ENCODE assay signal across 8 cellular contexts in genomic region chr10:96585726-96586418, GRCh38. TPM values are rescaled to one million over a fixed set of nuclear protein-coding genes. Genes with fewer than 3 reads are reported as not detected.
DNase-seq lines count a peak whose midpoint lies in the region; FAIRE-seq and TF ChIP-seq lines count a peak whose summit lies in the region.

No MANE protein-coding gene starts in this region.

- peak; percentile 6 for DNase-seq in activated T-cell treated with anti-CD3 and anti-CD28 coated beads for 4 hours
- no peak for DNase-seq in activated T-cell treated with anti-CD3 and anti-CD28 coated beads, Interleukin-2, amount 50 U/mL, for 1 hour
- peak; percentile 53 for DNase-seq in LoVo (ENCODE audit: low spot score)
- no peak for DNase-seq in astrocyte of the cerebellum (ENCODE audit: low read depth)
- no peak for DNase-seq in kidney
- DNase-seq in stomach = no peak
- DNase-seq in hepatic stellate cell (ENCODE audit: low spot score) = no peak
- no peak for DNase-seq in stimulated activated CD4-positive, alpha-beta T cell treated with anti-CD3 and anti-CD28 coated beads, Interleukin-2, amount 100 ng/mL, for 48 hours

- intact Hi-C loops in kidney (cut with DNase I) = no loop called here
- intact Hi-C loops in stomach (cut with DNase I; ENCODE audit: low total_unique reads) = no loop called here

- WGBS in stomach, 5 donors = 1 to 2% (median 1%) methylated on average over 18 to 21 of the region's 21 CpGs

- no peak for TF ChIP-seq CTCF in astrocyte of the cerebellum (IDR thresholded peaks at IDR 0.05; ENCODE audit: low read depth, low read length, missing control alignments)
- no peak for TF ChIP-seq CTCF in kidney (IDR thresholded peaks at IDR 0.05; ENCODE audit: borderline replicate concordance, extremely low read depth, insufficient read depth)
- TF ChIP-seq CTCF in stomach (IDR thresholded peaks at IDR 0.05) = no peak

- no peak for FAIRE-seq in kidney (lab: Jason Lieb, UNC)

- peak overlapping the region; percentile 92 to 93 for H3K9ac ChIP-seq in kidney (ENCODE audit: low read length in 2 of 2)

- peak overlapping the region; percentile 88 for H3K4me3 ChIP-seq in astrocyte of the cerebellum (ENCODE audit: low read depth, low read length)
- peak overlapping the region; percentile 77 to 93 for H3K4me3 ChIP-seq in kidney (ENCODE audit: low read length in 2 of 2)
- H3K4me3 ChIP-seq in stomach = peak overlapping the region; percentile 74 to 92 (median 83)

- no peaks in the 10 kb centered on the region for H3K27me3 ChIP-seq in stomach

- no peak for TF ChIP-seq EP300 in stomach (IDR thresholded peaks at IDR 0.05)

- H3K4me1 ChIP-seq in kidney (ENCODE audit: control insufficient read depth in 1 of 2, insufficient read depth in 1 of 2, low read depth in 1 of 2, low read length in 2 of 2) (peaks cover 19 to 22% of the 10 kb centered on the region in 2 donors), stomach (peaks cover 49 to 75% (median 62%) of the 10 kb centered on the region in 4 donors)

- H3K36me3 ChIP-seq in kidney (ENCODE audit: control insufficient read depth in 1 of 2, insufficient read depth in 2 of 2, low read length in 2 of 2) = no peaks in the 10 kb centered on the region
- H3K36me3 ChIP-seq in stomach = no peaks in the 10 kb centered on the region

- H3K9me3 ChIP-seq in kidney (ENCODE audit: control insufficient read depth in 1 of 2, low read length in 2 of 2) = no peaks in the 10 kb centered on the region
- no peaks in the 10 kb centered on the region for H3K9me3 ChIP-seq in stomach

- no peak for TF ChIP-seq POLR2A in stomach (IDR thresholded peaks at IDR 0.05)

- H3K27ac ChIP-seq in kidney (ENCODE audit: low read depth in 2 of 2, low read length in 2 of 2) (peak overlapping the region; percentile 95 to 96), stomach (peak overlapping the region; percentile 97 to 100 (median 99))

- in situ Hi-C loops in astrocyte of the cerebellum (cut with HindIII; ENCODE audit: low sequenced_read_pairs) = no loop called here

RNA-seq across cellular contexts. Expression of gene TM9SF3, which starts 0.9 kb away (rescaled TPM):
- total RNA-seq in kidney = 144 TPM
- 42.7 TPM for polyA plus RNA-seq in kidney (ENCODE audit: insufficient read depth, low read depth, low replicate concordance)
- 100 to 1,000 TPM in 3 of 5 donors, 10 to 100 TPM in 2; 69.4 to 343 (median 122) TPM for total RNA-seq in stomach
- 10 to 100 TPM; 28.6 to 33.6 (median 32.3) TPM for polyA plus RNA-seq in stomach

Comparison
In these comparisons a context has a peak if more than half of its experiments do, and no peak if none do; other contexts are left out.
1. DNase-seq: peak in activated T-cell treated with anti-CD3 and anti-CD28 coated beads for 4 hours (single experiment) and LoVo (single experiment); none in activated T-cell treated with anti-CD3 and anti-CD28 coated beads, Interleukin-2, amount 50 U/mL, for 1 hour (single experiment), astrocyte of the cerebellum (single experiment), kidney (single experiment), stomach (single experiment), hepatic stellate cell (single experiment) and stimulated activated CD4-positive, alpha-beta T cell treated with anti-CD3 and anti-CD28 coated beads, Interleukin-2, amount 100 ng/mL, for 48 hours (0 of 2).
2. Peak in every context shown above with its lines, with median percentiles within 50 percentile points of each other: H3K4me3 ChIP-seq.